8 cellular contexts compared by ENCODE assay signal in the genomic region with DNA sequence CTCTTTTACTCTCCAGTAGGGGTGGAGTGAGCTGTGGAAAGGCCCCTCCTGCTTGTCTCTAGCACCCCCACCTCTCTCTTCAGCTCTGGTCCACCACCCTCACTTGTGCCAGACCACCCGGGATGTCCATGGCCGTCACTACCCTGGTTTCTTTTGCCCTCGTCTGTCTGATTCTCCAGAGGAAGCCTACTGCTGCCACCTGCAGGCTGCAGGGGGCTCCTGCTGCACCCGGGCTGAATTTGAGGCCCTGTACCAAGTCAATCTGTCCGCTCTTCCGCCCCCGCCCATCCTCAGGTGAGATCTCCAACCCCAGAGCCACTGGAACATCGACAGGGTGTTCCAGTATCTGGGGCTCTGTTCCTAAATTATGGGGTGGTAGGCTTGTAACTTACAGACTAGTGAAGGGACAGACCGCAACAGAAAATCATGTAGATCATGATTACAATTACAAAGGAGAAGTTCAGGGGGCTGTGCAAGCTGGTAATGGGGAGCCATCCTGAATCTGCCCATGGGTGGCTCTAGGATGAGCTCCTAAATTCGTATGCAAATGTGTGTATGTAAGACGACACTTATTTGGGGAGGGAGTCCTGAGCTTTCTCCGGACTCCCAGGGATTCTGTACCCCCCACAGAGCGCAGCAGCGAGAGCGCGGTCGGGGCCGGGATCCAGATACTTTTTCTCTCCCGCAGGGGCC. TPM values are rescaled to one million over a fixed set of nuclear protein-coding genes. Genes with fewer than 3 reads are reported as not detected.
DNase-seq lines count a peak whose midpoint lies in the region; ATAC-seq and TF ChIP-seq lines count a peak whose summit lies in the region.

No MANE protein-coding gene starts in this region.

- no peak for TF ChIP-seq POLR2A in prostate gland (IDR thresholded peaks at IDR 0.05)

- peaks cover 8% of the 10 kb centered on the region for H3K36me3 Mint-ChIP-seq in T-cell

- no peaks in the 10 kb centered on the region for H3K27me3 Mint-ChIP-seq in T-cell

- DNase-seq in G401 (ENCODE audit: low spot score) (peak; percentile 93), NCI-H146 (lab: John Stamatoyannopoulos, UW) (peak; percentile 86), T-cell (peak; percentile 58 to 86 (median 79)), amniotic epithelial cell (ENCODE audit: low read depth) (peak; percentile 72), left ventricle myocardium inferior (peak; percentile 84), prostate gland (ENCODE audit: low spot score) (peak; percentile 88), upper lobe of right lung (peak; percentile 92)

- no peaks in the 10 kb centered on the region for H3K9me3 Mint-ChIP-seq in T-cell

- H3K27ac ChIP-seq in left ventricle myocardium inferior (replicated peaks), result peak overlapping the region; percentile 74
- peak overlapping the region; percentile 83 to 88 for H3K27ac ChIP-seq in prostate gland
- peak overlapping the region; percentile 71 for H3K27ac ChIP-seq in upper lobe of right lung

- under 1% methylated on average over 18 of the region's 19 CpGs for WGBS in prostate gland

- intact Hi-C loops in left ventricle myocardium inferior (cut with micrococcal nuclease), result no loop called here
- intact Hi-C loops in prostate gland (cut with DNase I), result no loop called here
- intact Hi-C loops in upper lobe of right lung (cut with DNase I), result no loop called here

- H3K27ac Mint-ChIP-seq in T-cell, result peak overlapping the region; percentile 95 to 96

- H3K4me1 Mint-ChIP-seq in T-cell, result peaks cover 45 to 52% (median 50%) of the 10 kb centered on the region in 3 donors

- in situ Hi-C loops in G401 (cut with HindIII; ENCODE audit: low sequenced_read_pairs), result loop anchor here (25.0 kb wide), 1 partner anchor 97 kb away; no protein-coding TSS in a partner anchor

- peaks cover 65% of the 10 kb centered on the region for H3K4me1 ChIP-seq in left ventricle myocardium inferior
- H3K4me1 ChIP-seq in prostate gland (replicated peaks), result peaks cover 9% of the 10 kb centered on the region
- peaks cover 49% of the 10 kb centered on the region for H3K4me1 ChIP-seq in upper lobe of right lung

- CTCF ChIA-PET in T-cell (lab: Charles Lee), result interaction anchor here (0.6 to 5.4 kb wide), 13 partner anchors 8 to 542 kb away, joined by 3 to 78 read pairs (median 4); partner anchors contain the start of genes MAN2A2 (in 1 of the 2) and RCCD1 (in 1 of the 2)

- TF ChIP-seq CTCF in left ventricle myocardium inferior (IDR thresholded peaks at IDR 0.05; ENCODE audit: borderline replicate concordance), result peak; percentile 95
- TF ChIP-seq CTCF in prostate gland (IDR thresholded peaks at IDR 0.05), result peak; percentile 65 to 89 (median 80)
- peak; percentile 89 for TF ChIP-seq CTCF in upper lobe of right lung (IDR thresholded peaks at IDR 0.05)

- H3K4me3 Mint-ChIP-seq in T-cell, result peak overlapping the region; percentile 69 to 89 (median 89)

- POLR2A ChIA-PET in T-cell (lab: Charles Lee), result interaction anchor here (0.7 to 1.9 kb wide), 4 partner anchors 9 to 32 kb away, joined by 3 to 7 read pairs (median 3); partner anchors contain the start of genes MAN2A2 (in 1 of the 2) and RCCD1 (in 1 of the 2)

- H3K9me3 ChIP-seq in left ventricle myocardium inferior (replicated peaks) (no peaks in the 10 kb centered on the region), prostate gland (no peaks in the 10 kb centered on the region), upper lobe of right lung (no peaks in the 10 kb centered on the region)

- no peaks in the 10 kb centered on the region for H3K27me3 ChIP-seq in left ventricle myocardium inferior (ENCODE audit: low read depth)
- no peaks in the 10 kb centered on the region for H3K27me3 ChIP-seq in prostate gland (replicated peaks; ENCODE audit: insufficient read depth)
- H3K27me3 ChIP-seq in upper lobe of right lung, result no peaks in the 10 kb centered on the region

- H3K36me3 ChIP-seq in left ventricle myocardium inferior (peaks cover 12% of the 10 kb centered on the region), prostate gland (peaks cover 0 to 5% of the 10 kb centered on the region in 2 donors), upper lobe of right lung (peaks cover 19% of the 10 kb centered on the region)

- ATAC-seq in HG02840 (IDR thresholded peaks at IDR 0.05; ENCODE audit: low FRiP score, unreplicated experiment) (peak; percentile 1), T-cell (replicated peaks in 1 of 4) (peak; percentile 39 to 46 (median 40)), upper lobe of right lung (peak; percentile 67)

- peak overlapping the region; percentile 70 for H3K4me3 ChIP-seq in left ventricle myocardium inferior
- H3K4me3 ChIP-seq in prostate gland, result peak overlapping the region; percentile 63 to 71
- H3K4me3 ChIP-seq in upper lobe of right lung, result peak overlapping the region; percentile 85

RNA-seq across cellular contexts. Expression of gene UNC45A, which starts 0.7 kb away (rescaled TPM):
- total RNA-seq in G401 (2014; rRNA removed; shearing (Covaris generic)), result 99.2 and 113 TPM in 2 replicates
- total RNA-seq in T-cell, result 10 to 100 TPM; 39.4 to 80.3 (median 72.2) TPM
- 21.9 TPM for total RNA-seq in left ventricle myocardium inferior
- total RNA-seq in prostate gland, result 10 to 100 TPM; 52.2 to 70.1 TPM
- total RNA-seq in upper lobe of right lung, result 60.9 TPM

RNA-seq across cellular contexts. Expression of gene HDDC3, which starts 2.1 kb away (rescaled TPM):
- total RNA-seq in G401 (2014; rRNA removed; shearing (Covaris generic)), result 10.8 and 17.1 TPM in 2 replicates
- total RNA-seq in T-cell (10 to 100 TPM; 14.4 to 28.6 (median 26.2) TPM), left ventricle myocardium inferior (12.7 TPM), prostate gland (10 to 100 TPM; 16.2 to 30.6 TPM), upper lobe of right lung (12.4 TPM)

RNA-seq across cellular contexts. Expression of gene RCCD1, which starts 20.3 kb away (rescaled TPM):
- 0.14 TPM in 1 of 2 replicates, not detected in the other for total RNA-seq in G401 (2014; rRNA removed; shearing (Covaris generic))
- total RNA-seq in T-cell, result 10 to 100 TPM in 3 of 5 donors, 1 to 10 TPM in 2; 5.7 to 21.2 (median 15.8) TPM
- 10.9 TPM for total RNA-seq in left ventricle myocardium inferior
- 10 to 100 TPM in 1 of 2 donors, 1 to 10 TPM in 1; 9.1 to 13.0 TPM for total RNA-seq in prostate gland
- total RNA-seq in upper lobe of right lung, result 8.6 TPM

RNA-seq across cellular contexts. Expression of gene MAN2A2, which starts 31.3 kb away (rescaled TPM):
- total RNA-seq in G401 (2014; rRNA removed; shearing (Covaris generic)), result 23.8 and 33.4 TPM in 2 replicates
- total RNA-seq in T-cell, result 100 to 1,000 TPM; 119 to 158 (median 142) TPM
- total RNA-seq in left ventricle myocardium inferior, result 95.4 TPM
- 100 to 1,000 TPM in 1 of 2 donors, 10 to 100 TPM in 1; 46.6 to 113 TPM for total RNA-seq in prostate gland
- 94.0 TPM for total RNA-seq in upper lobe of right lung

RNA-seq across cellular contexts. Expression of gene FES, which starts 50.1 kb away (rescaled TPM):
- 0.43 and 0.64 TPM in 2 replicates for total RNA-seq in G401 (2014; rRNA removed; shearing (Covaris generic))
- total RNA-seq in T-cell (1 to 10 TPM; 3.2 to 5.2 (median 4.3) TPM), left ventricle myocardium inferior (11.9 TPM), prostate gland (10 to 100 TPM; 22.8 to 33.9 TPM), upper lobe of right lung (48.0 TPM)

Comparison
In these comparisons a context has a peak if more than half of its experiments do, and no peak if none do; other contexts are left out.
1. Peak in every context shown above with its lines: DNase-seq, ATAC-seq, H3K4me3 ChIP-seq and H3K27ac ChIP-seq.
2. ATAC-seq: peak in every context shown above with its lines; median percentile 67 in upper lobe of right lung; 40 in T-cell; 1 in HG02840.